ENCODE assay signal across 6 cellular contexts in the genomic region with DNA sequence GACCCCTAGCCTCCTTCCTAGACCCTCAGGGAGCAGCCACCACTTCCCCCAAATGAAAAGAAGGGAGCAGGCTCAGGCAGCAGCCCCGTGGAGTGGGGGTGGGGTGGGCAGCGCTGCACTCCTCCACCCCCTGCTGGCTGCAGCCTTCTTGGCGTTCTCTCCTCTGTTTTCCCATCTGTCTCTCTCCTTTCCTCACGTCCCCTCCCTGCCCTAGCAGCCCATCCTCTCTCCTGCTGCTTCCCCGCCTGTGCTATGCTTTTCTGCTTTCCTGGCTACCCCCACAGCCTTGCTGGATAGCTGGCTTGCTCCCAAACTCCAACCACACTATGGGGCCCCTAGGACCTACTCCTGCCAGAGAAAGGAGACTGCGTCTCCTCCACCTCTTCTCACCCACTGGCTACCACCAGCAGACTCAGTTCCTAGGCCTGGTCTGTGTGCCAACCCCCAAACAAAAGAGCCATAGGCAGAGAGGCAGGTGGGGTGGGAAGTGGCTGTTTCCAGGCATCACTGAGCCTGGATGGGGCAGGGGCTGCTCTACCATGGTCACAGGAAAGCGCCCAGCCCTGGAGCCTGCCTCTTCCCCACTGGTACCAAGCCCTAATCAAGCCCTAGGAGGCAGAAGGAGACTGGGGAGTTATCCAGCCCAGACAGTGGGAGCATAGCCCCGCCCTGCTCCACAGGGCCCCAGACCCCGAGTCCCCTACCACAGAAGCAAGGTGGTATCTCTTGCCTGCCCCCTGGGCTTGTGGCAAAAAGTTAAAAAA.
DNase-seq lines count a peak whose midpoint lies in the region; ATAC-seq and TF ChIP-seq lines count a peak whose summit lies in the region.

No MANE protein-coding gene starts in this region.

- no peak overlapping the region for H3K27ac Mint-ChIP-seq in nephron progenitor cell

- ATAC-seq in SK-N-SH treated with all-trans-retinoic acid at 6 μM for 48 hours (peak; percentile 79), GM21515 (IDR thresholded peaks at IDR 0.05; ENCODE audit: unreplicated experiment) (no peak), HG02852 (IDR thresholded peaks at IDR 0.05; ENCODE audit: unreplicated experiment) (no peak)

- H3K9me3 Mint-ChIP-seq in nephron progenitor cell = no peaks in the 10 kb centered on the region

- peak; percentile 34 for DNase-seq in HCEC 1CT
- DNase-seq in nephron progenitor cell = peak; percentile 59
- DNase-seq in globus pallidus (ENCODE audit: low spot score) = no peak

- H3K27me3 Mint-ChIP-seq in nephron progenitor cell (ENCODE audit: low read depth, poor library complexity) = peaks cover 23% of the 10 kb centered on the region

- TF ChIP-seq CTCF in nephron progenitor cell (IDR thresholded peaks at IDR 0.05) = peak; percentile 37

- H3K4me1 Mint-ChIP-seq in nephron progenitor cell = peaks cover 41% of the 10 kb centered on the region

- H3K4me3 Mint-ChIP-seq in nephron progenitor cell = no peak overlapping the region

- H3K36me3 Mint-ChIP-seq in nephron progenitor cell (ENCODE audit: low read depth) = no peaks in the 10 kb centered on the region

TF ChIP-seq in SK-N-SH treated with all-trans-retinoic acid at 6 μM for 48 hours, 23 proteins besides CTCF, POLR2A, EP300 and RAD21:
- TF ChIP-seq TOX (CRISPR knock-in tag; IDR thresholded peaks at IDR 0.05; ENCODE audit: borderline replicate concordance) = no peak
- no peak for TF ChIP-seq ESRRG (CRISPR knock-in tag; IDR thresholded peaks at IDR 0.05)
- TF ChIP-seq ZC3H10 (CRISPR knock-in tag; IDR thresholded peaks at IDR 0.05) = no peak
- TF ChIP-seq, protein P1, sequence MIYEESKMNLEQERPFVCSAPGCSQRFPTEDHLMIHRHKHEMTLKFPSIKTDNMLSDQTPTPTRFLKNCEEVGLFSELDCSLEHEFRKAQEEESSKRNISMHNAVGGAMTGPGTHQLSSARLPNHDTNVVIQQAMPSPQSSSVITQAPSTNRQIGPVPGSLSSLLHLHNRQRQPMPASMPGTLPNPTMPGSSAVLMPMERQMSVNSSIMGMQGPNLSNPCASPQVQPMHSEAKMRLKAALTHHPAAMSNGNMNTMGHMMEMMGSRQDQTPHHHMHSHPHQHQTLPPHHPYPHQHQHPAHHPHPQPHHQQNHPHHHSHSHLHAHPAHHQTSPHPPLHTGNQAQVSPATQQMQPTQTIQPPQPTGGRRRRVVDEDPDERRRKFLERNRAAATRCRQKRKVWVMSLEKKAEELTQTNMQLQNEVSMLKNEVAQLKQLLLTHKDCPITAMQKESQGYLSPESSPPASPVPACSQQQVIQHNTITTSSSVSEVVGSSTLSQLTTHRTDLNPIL (CRISPR knock-in tag; IDR thresholded peaks at IDR 0.05; ENCODE audit: low read depth) = no peak
- no peak for TF ChIP-seq ZNF70 (CRISPR knock-in tag; IDR thresholded peaks at IDR 0.05)
- no peak for TF ChIP-seq OSR1 (CRISPR knock-in tag; IDR thresholded peaks at IDR 0.05)
- no peak for TF ChIP-seq RARB (CRISPR knock-in tag; IDR thresholded peaks at IDR 0.05)
- no peak for TF ChIP-seq PPARA (CRISPR knock-in tag; IDR thresholded peaks at IDR 0.05; ENCODE audit: borderline replicate concordance)
- TF ChIP-seq ZFP3 (CRISPR knock-in tag; IDR thresholded peaks at IDR 0.05) = no peak
- TF ChIP-seq ISL1 (CRISPR knock-in tag; IDR thresholded peaks at IDR 0.05) = no peak
- no peak for TF ChIP-seq ZNF8 (CRISPR knock-in tag; IDR thresholded peaks at IDR 0.05)
- no peak for TF ChIP-seq BACH2 (CRISPR knock-in tag; IDR thresholded peaks at IDR 0.05; ENCODE audit: borderline replicate concordance)
- no peak for TF ChIP-seq ZNF565 (CRISPR knock-in tag; conservative IDR thresholded peaks at IDR 0.05; ENCODE audit: low read depth)
- TF ChIP-seq TCF4 (CRISPR knock-in tag; IDR thresholded peaks at IDR 0.05; ENCODE audit: borderline replicate concordance) = no peak
- TF ChIP-seq, protein P2, sequence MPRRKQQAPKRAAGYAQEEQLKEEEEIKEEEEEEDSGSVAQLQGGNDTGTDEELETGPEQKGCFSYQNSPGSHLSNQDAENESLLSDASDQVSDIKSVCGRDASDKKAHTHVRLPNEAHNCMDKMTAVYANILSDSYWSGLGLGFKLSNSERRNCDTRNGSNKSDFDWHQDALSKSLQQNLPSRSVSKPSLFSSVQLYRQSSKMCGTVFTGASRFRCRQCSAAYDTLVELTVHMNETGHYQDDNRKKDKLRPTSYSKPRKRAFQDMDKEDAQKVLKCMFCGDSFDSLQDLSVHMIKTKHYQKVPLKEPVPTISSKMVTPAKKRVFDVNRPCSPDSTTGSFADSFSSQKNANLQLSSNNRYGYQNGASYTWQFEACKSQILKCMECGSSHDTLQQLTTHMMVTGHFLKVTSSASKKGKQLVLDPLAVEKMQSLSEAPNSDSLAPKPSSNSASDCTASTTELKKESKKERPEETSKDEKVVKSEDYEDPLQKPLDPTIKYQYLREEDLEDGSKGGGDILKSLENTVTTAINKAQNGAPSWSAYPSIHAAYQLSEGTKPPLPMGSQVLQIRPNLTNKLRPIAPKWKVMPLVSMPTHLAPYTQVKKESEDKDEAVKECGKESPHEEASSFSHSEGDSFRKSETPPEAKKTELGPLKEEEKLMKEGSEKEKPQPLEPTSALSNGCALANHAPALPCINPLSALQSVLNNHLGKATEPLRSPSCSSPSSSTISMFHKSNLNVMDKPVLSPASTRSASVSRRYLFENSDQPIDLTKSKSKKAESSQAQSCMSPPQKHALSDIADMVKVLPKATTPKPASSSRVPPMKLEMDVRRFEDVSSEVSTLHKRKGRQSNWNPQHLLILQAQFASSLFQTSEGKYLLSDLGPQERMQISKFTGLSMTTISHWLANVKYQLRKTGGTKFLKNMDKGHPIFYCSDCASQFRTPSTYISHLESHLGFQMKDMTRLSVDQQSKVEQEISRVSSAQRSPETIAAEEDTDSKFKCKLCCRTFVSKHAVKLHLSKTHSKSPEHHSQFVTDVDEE (CRISPR knock-in tag; IDR thresholded peaks at IDR 0.05) = no peak
- no peak for TF ChIP-seq ARNTL (CRISPR knock-in tag; IDR thresholded peaks at IDR 0.05; ENCODE audit: borderline replicate concordance, low read depth)
- TF ChIP-seq GLIS3 (CRISPR knock-in tag; IDR thresholded peaks at IDR 0.05) = no peak
- no peak for TF ChIP-seq ZFP30 (CRISPR knock-in tag; IDR thresholded peaks at IDR 0.05)
- no peak for TF ChIP-seq CSDC2 (CRISPR knock-in tag; IDR thresholded peaks at IDR 0.05)
